ENCODE assay signal across 16 cellular contexts in the genomic region with DNA sequence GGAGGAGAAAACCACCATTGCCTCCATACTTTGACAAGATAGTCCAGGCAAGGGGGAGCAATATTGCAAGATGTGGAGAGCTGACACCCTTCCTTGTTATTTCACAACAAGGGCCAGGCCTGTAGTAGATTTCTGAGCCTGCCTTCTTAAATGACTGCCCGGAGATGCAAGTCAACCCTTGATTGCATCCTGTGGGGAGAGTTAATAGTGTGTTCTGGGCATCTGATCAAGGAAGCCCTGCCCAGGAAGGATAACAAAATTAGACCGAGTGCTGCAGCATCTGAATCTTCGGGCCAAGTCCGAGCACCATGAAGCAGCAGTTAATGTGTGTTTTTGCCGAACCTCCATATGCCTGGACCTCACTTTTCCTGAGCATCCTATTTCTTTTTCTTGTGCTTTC.
DNase-seq lines count a peak whose midpoint lies in the region; ATAC-seq and TF ChIP-seq lines count a peak whose summit lies in the region.
"Had no signal": no experiment of that assay in that cellular context is flagged by ENCODE, and none has a peak within 500 bp of the region (broad histone marks: within the 10 kb centered on the region; RNA-seq: fewer than 3 reads in every experiment).

No MANE protein-coding gene starts in this region.

- H3K36me3 ChIP-seq in GM23338 (ENCODE audit: insufficient read depth): no peaks in the 10 kb centered on the region
- H3K36me3 ChIP-seq: BLaER1 treated with 17β-estradiol and CSF1 and Interleukin-3, amounts not matched to agents 10 nM and 100 nM had no signal

- H3K9me3 Mint-ChIP-seq in GM23338 (no peaks in the 10 kb centered on the region), endothelial cell (ENCODE audit: unreplicated experiment) (no peaks in the 10 kb centered on the region)
- H3K9me3 Mint-ChIP-seq: CD8-positive, alpha-beta T cell had no signal

- intact Hi-C loops in head of caudate nucleus (cut with DNase I): no loop called here

- DNase-seq in GM23338 (ENCODE audit: low spot score) (no peak), cerebellar nuclear complex (lab: John Stamatoyannopoulos, UW) (peak; percentile 18 to 51), fibroblast of gingiva (ENCODE audit: low read depth) (peak; percentile 39), stromal cell of bone marrow (ENCODE audit: low read depth) (peak; percentile 3), endothelial cell (ENCODE audit: low spot score) (no peak), head of caudate nucleus (no peak)
- DNase-seq: Calu3; CD8-positive, alpha-beta T cell; DMS79 treated with DMSO at 0.1 percent for 48 hours; HCEC 1CT had no signal

- peaks cover 4% of the 10 kb centered on the region; the same call in 1 of the 2 replicates for H3K4me1 ChIP-seq in GM23338 (ENCODE audit: insufficient read depth)
- H3K4me1 ChIP-seq: BLaER1 treated with 17β-estradiol and CSF1 and Interleukin-3, amounts not matched to agents 10 nM and 100 nM had no signal

- H3K27me3 ChIP-seq in GM23338 (ENCODE audit: insufficient read depth): no peaks in the 10 kb centered on the region
- H3K27me3 ChIP-seq: BLaER1 treated with 17β-estradiol and CSF1 and Interleukin-3, amounts not matched to agents 10 nM and 100 nM had no signal

- H4K20me1 ChIP-seq in GM23338 (replicated peaks; ENCODE audit: insufficient read depth): no peaks in the 10 kb centered on the region
- H4K20me1 ChIP-seq: BLaER1 treated with 17β-estradiol and CSF1 and Interleukin-3, amounts not matched to agents 10 nM and 100 nM had no signal

- H3K4me1 Mint-ChIP-seq in GM23338: peaks cover 14% of the 10 kb centered on the region; the same call in 2 of the 3 replicates
- peaks cover 7% of the 10 kb centered on the region for H3K4me1 Mint-ChIP-seq in endothelial cell (ENCODE audit: unreplicated experiment)
- H3K4me1 Mint-ChIP-seq: B cell, IgD-negative memory B cell had no signal

- H3K27ac Mint-ChIP-seq in GM23338 (no peak overlapping the region), endothelial cell (ENCODE audit: unreplicated experiment) (no peak overlapping the region)
- H3K27ac Mint-ChIP-seq: B cell; CD8-positive, alpha-beta T cell; IgD-negative memory B cell had no signal

- H3K4me3 ChIP-seq in GM23338: no peak overlapping the region
- H3K4me3 ChIP-seq: BLaER1 treated with 17β-estradiol and CSF1 and Interleukin-3, amounts not matched to agents 10 nM and 100 nM; GM12878 had no signal

- H3K4me3 Mint-ChIP-seq in GM23338 (no peak overlapping the region), endothelial cell (ENCODE audit: unreplicated experiment) (no peak overlapping the region)
- H3K4me3 Mint-ChIP-seq: B cell; CD8-positive, alpha-beta T cell; IgD-negative memory B cell had no signal

- 0 out of 2 replicates have a peak overlapping the region, but pooled peaks have one; percentile 14 for H2AFZ ChIP-seq in GM23338

- H3K27me3 Mint-ChIP-seq in GM23338 (ENCODE audit: insufficient read depth, low read depth, poor library complexity) (no peaks in the 10 kb centered on the region), endothelial cell (ENCODE audit: unreplicated experiment) (no peaks in the 10 kb centered on the region)
- H3K27me3 Mint-ChIP-seq: B cell, IgD-negative memory B cell had no signal

- H3K4me2 ChIP-seq in GM23338: no peak overlapping the region
- H3K4me2 ChIP-seq: BLaER1 treated with 17β-estradiol and CSF1 and Interleukin-3, amounts not matched to agents 10 nM and 100 nM had no signal

- H3F3A ChIP-seq in GM23338 (replicated peaks; ENCODE audit: low read depth): no peaks in the 10 kb centered on the region

- H3K36me3 Mint-ChIP-seq in GM23338 (ENCODE audit: low read depth) (no peaks in the 10 kb centered on the region), endothelial cell (ENCODE audit: low read depth, unreplicated experiment) (no peaks in the 10 kb centered on the region)
- H3K36me3 Mint-ChIP-seq: CD8-positive, alpha-beta T cell; IgD-negative memory B cell had no signal

- no peak overlapping the region for H3K27ac ChIP-seq in GM23338 (ENCODE audit: low read depth)
- H3K27ac ChIP-seq: BLaER1 treated with 17β-estradiol and CSF1 and Interleukin-3, amounts not matched to agents 10 nM and 100 nM had no signal

- H3K79me2 ChIP-seq in GM23338 (replicated peaks; ENCODE audit: insufficient read depth): no peaks in the 10 kb centered on the region

- no peak for ATAC-seq in GM23338
- no peak for ATAC-seq in HG02973 (IDR thresholded peaks at IDR 0.05; ENCODE audit: unreplicated experiment)
- ATAC-seq: CD8-positive, alpha-beta T cell; GM12878; HepG2 had no signal

- TF ChIP-seq CTCF in GM23338 (conservative IDR thresholded peaks at IDR 0.05; ENCODE audit: low read depth in 2 of 2) (no peak), endothelial cell (IDR thresholded peaks at IDR 0.05; ENCODE audit: unreplicated experiment) (no peak)

- H3K9me2 ChIP-seq in GM23338 (ENCODE audit: insufficient read depth): peaks cover 1% of the 10 kb centered on the region; the same call in 1 of the 2 replicates

TF ChIP-seq in GM23338, 12 proteins besides CTCF, POLR2A, EP300 and RAD21:
- TF ChIP-seq STAT1 (IDR thresholded peaks at IDR 0.05; ENCODE audit: unreplicated experiment): no peak
- no peak for TF ChIP-seq JUNB (IDR thresholded peaks at IDR 0.05; ENCODE audit: unreplicated experiment)
- TF ChIP-seq NANOG (IDR thresholded peaks at IDR 0.05; ENCODE audit: borderline replicate concordance): no peak
- TF ChIP-seq ZNF114 (CRISPR knock-in tag; IDR thresholded peaks at IDR 0.05): no peak
- no peak for TF ChIP-seq CREB1 (CRISPR knock-in tag; IDR thresholded peaks at IDR 0.05; ENCODE audit: low read depth)
- TF ChIP-seq, protein P1, sequence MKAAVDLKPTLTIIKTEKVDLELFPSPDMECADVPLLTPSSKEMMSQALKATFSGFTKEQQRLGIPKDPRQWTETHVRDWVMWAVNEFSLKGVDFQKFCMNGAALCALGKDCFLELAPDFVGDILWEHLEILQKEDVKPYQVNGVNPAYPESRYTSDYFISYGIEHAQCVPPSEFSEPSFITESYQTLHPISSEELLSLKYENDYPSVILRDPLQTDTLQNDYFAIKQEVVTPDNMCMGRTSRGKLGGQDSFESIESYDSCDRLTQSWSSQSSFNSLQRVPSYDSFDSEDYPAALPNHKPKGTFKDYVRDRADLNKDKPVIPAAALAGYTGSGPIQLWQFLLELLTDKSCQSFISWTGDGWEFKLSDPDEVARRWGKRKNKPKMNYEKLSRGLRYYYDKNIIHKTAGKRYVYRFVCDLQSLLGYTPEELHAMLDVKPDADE (IDR thresholded peaks at IDR 0.05): no peak

Comparison
In these comparisons a context has a peak if more than half of its experiments do, and no peak if none do; other contexts are left out.
1. DNase-seq: peak in cerebellar nuclear complex (2 of 2), fibroblast of gingiva (single experiment) and stromal cell of bone marrow (single experiment); none in GM23338 (single experiment), endothelial cell (single experiment) and head of caudate nucleus (0 of 42).